In the genomic region with DNA sequence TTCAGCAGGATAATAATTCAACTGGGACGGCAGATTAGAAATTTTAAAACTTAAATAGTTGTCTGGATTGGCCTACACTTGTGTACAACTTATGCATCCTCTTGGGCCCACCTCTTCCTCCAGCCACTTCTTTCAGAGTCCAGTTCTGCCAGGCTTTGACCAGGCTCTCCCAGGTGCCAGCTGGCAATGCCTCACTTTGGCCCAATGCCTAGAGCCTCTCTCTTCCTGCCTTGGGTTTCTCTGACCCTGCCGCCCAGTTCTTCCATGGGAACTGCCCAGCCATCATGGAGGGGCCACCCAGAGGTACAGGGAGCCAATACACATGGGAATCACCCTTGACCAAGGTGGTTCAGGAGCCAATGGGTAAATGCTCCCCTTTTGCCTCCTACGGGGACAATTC, we compare ENCODE assay signal across 27 cellular contexts.
DNase-seq lines count a peak whose midpoint lies in the region; ATAC-seq and TF ChIP-seq lines count a peak whose summit lies in the region.
"Had no signal": no experiment of that assay in that cellular context is flagged by ENCODE, and none has a peak within 500 bp of the region (broad histone marks: within the 10 kb centered on the region; RNA-seq: fewer than 3 reads in every experiment).

No MANE protein-coding gene starts in this region.

- no peak for TF ChIP-seq POLR2A in suprapubic skin (IDR thresholded peaks at IDR 0.05)

- no peaks in the 10 kb centered on the region for H3K9me3 Mint-ChIP-seq in MCF 10A (ENCODE audit: unreplicated experiment)
- H3K9me3 Mint-ChIP-seq in CD14-positive monocyte: peaks cover 0 to 7% (median 3%) of the 10 kb centered on the region in 7 donors
- H3K9me3 Mint-ChIP-seq: activated naive CD4-positive, alpha-beta T cell treated with anti-CD3 and anti-CD28 coated beads, Interleukin-2, amount 50 U/mL, for 24 hours; activated T-cell treated with anti-CD3 and anti-CD28 coated beads, Interleukin-2, amount 50 U/mL, for 4 hours; effector memory CD8-positive, alpha-beta T cell; mesothelial cell of epicardium; nephron; stimulated activated naive CD8-positive, alpha-beta T cell treated with anti-CD3 and anti-CD28 coated beads, Interleukin-15, amount 100 ng/mL, for 72 hours had no signal

- H3K27me3 ChIP-seq in right atrium auricular region (no peaks in the 10 kb centered on the region), suprapubic skin (no peaks in the 10 kb centered on the region)
- H3K27me3 ChIP-seq: gastroesophageal sphincter, uterus had no signal

- CTCF ChIA-PET in MCF 10A (lab: Yijun Ruan, JAX): no interaction called here

- H3K27ac ChIP-seq in right atrium auricular region (no peak overlapping the region), suprapubic skin (no peak overlapping the region)
- H3K27ac ChIP-seq: BLaER1 treated with 17β-estradiol and CSF1 and Interleukin-3, amounts not matched to agents 10 nM and 100 nM; esophagus squamous epithelium; gastroesophageal sphincter; SK-N-MC had no signal

- H3K36me3 ChIP-seq in right atrium auricular region (no peaks in the 10 kb centered on the region), suprapubic skin (no peaks in the 10 kb centered on the region)
- H3K36me3 ChIP-seq: BLaER1 treated with 17β-estradiol and CSF1 and Interleukin-3, amounts not matched to agents 10 nM and 100 nM; esophagus squamous epithelium; gastroesophageal sphincter; uterus had no signal

- H3K36me3 Mint-ChIP-seq in MCF 10A (ENCODE audit: insufficient read depth, unreplicated experiment) (no peaks in the 10 kb centered on the region), CD14-positive monocyte (no peaks in the 10 kb centered on the region)
- H3K36me3 Mint-ChIP-seq: activated naive CD4-positive, alpha-beta T cell treated with anti-CD3 and anti-CD28 coated beads, Interleukin-2, amount 50 U/mL, for 24 hours; mesothelial cell of epicardium had no signal

- no peak overlapping the region for H3K27ac Mint-ChIP-seq in MCF 10A (ENCODE audit: low read depth, unreplicated experiment)
- H3K27ac Mint-ChIP-seq in CD14-positive monocyte: no peak overlapping the region
- H3K27ac Mint-ChIP-seq: activated naive CD4-positive, alpha-beta T cell treated with anti-CD3 and anti-CD28 coated beads, Interleukin-2, amount 50 U/mL, for 24 hours; effector memory CD8-positive, alpha-beta T cell; mesothelial cell of epicardium; nephron; stimulated activated naive CD8-positive, alpha-beta T cell treated with anti-CD3 and anti-CD28 coated beads, Interleukin-15, amount 100 ng/mL, for 72 hours had no signal

- intact Hi-C loops in Right ventricle myocardium superior (cut with DNase I) (no loop called here), MCF 10A (cut with micrococcal nuclease) (no loop called here), CD14-positive monocyte (cut with micrococcal nuclease) (no loop called here)

- H3K27me3 Mint-ChIP-seq in MCF 10A (ENCODE audit: insufficient read depth, unreplicated experiment) (no peaks in the 10 kb centered on the region), CD14-positive monocyte (ENCODE audit: low read depth in 3 of 3) (peaks cover 12 to 33% (median 20%) of the 10 kb centered on the region in 3 donors)
- H3K27me3 Mint-ChIP-seq: activated naive CD4-positive, alpha-beta T cell treated with anti-CD3 and anti-CD28 coated beads, Interleukin-2, amount 50 U/mL, for 24 hours had no signal

- H3K4me1 ChIP-seq in right atrium auricular region: peaks cover 0 to 31% of the 10 kb centered on the region in 2 donors
- peaks cover 11% of the 10 kb centered on the region for H3K4me1 ChIP-seq in suprapubic skin
- H3K4me1 ChIP-seq: uterus had no signal

- no peak for TF ChIP-seq CTCF in right atrium auricular region (IDR thresholded peaks at IDR 0.05)
- no peak for TF ChIP-seq CTCF in MCF 10A (IDR thresholded peaks at IDR 0.05; ENCODE audit: unreplicated experiment)
- TF ChIP-seq CTCF in CD14-positive monocyte (IDR thresholded peaks at IDR 0.05): no peak
- TF ChIP-seq CTCF in suprapubic skin (IDR thresholded peaks at IDR 0.05): no peak

- H3K4me3 Mint-ChIP-seq in MCF 10A (ENCODE audit: unreplicated experiment) (no peak overlapping the region), CD14-positive monocyte (no peak overlapping the region)
- H3K4me3 Mint-ChIP-seq: activated naive CD4-positive, alpha-beta T cell treated with anti-CD3 and anti-CD28 coated beads, Interleukin-2, amount 50 U/mL, for 24 hours; activated T-cell treated with anti-CD3 and anti-CD28 coated beads, Interleukin-2, amount 50 U/mL, for 4 hours; effector memory CD8-positive, alpha-beta T cell; mesothelial cell of epicardium; nephron; stimulated activated naive CD8-positive, alpha-beta T cell treated with anti-CD3 and anti-CD28 coated beads, Interleukin-15, amount 100 ng/mL, for 72 hours had no signal

- H3K4me1 Mint-ChIP-seq in MCF 10A (ENCODE audit: insufficient read depth, unreplicated experiment) (peaks cover 42% of the 10 kb centered on the region), CD14-positive monocyte (peaks cover 2% of the 10 kb centered on the region)
- H3K4me1 Mint-ChIP-seq: activated naive CD4-positive, alpha-beta T cell treated with anti-CD3 and anti-CD28 coated beads, Interleukin-2, amount 50 U/mL, for 24 hours; stimulated activated naive CD8-positive, alpha-beta T cell treated with anti-CD3 and anti-CD28 coated beads, Interleukin-15, amount 100 ng/mL, for 72 hours had no signal

- no peaks in the 10 kb centered on the region for H3K9me3 ChIP-seq in right atrium auricular region
- no peaks in the 10 kb centered on the region for H3K9me3 ChIP-seq in suprapubic skin
- H3K9me3 ChIP-seq: esophagus squamous epithelium, gastroesophageal sphincter, uterus had no signal

- ATAC-seq in Right ventricle myocardium superior (ENCODE audit: poor library complexity) (no peak), HG03097 (IDR thresholded peaks at IDR 0.05; ENCODE audit: low FRiP score, unreplicated experiment) (no peak)
- ATAC-seq: activated T-cell treated with anti-CD3 and anti-CD28 coated beads, Interleukin-2, amount 50 U/mL, for 4 hours; effector memory CD8-positive, alpha-beta T cell; gastroesophageal sphincter; stimulated activated naive CD8-positive, alpha-beta T cell treated with anti-CD3 and anti-CD28 coated beads, Interleukin-15, amount 100 ng/mL, for 72 hours had no signal

- BruUV-seq in MCF 10A (replicated peaks; lab: Mats Ljungman, UMichigan): no TSS peak

- POLR2A ChIA-PET in MCF 10A (lab: Yijun Ruan, JAX): no interaction called here

- DNase-seq in Right ventricle myocardium superior: peak; percentile 57
- DNase-seq in right atrium auricular region (ENCODE audit: low spot score): no peak
- DNase-seq in MCF 10A (ENCODE audit: unreplicated experiment): peak; percentile 80
- DNase-seq in mucosa of gallbladder (ENCODE audit: low spot score): peak; percentile 80
- no peak for DNase-seq in CD14-positive monocyte (ENCODE audit: low spot score)
- DNase-seq in NCI-H82 treated with DMSO at 0.1 percent for 48 hours (lab: John Stamatoyannopoulos, UW; ENCODE audit: unreplicated experiment): no peak
- DNase-seq in suprapubic skin (ENCODE audit: low spot score in 2 of 2): no peak
- DNase-seq: activated CD4-positive, CD25-positive, alpha-beta regulatory T cell; activated CD8-positive, alpha-beta memory T cell treated with anti-CD3 and anti-CD28 coated beads for 24 hours; activated T-cell treated with anti-CD3 and anti-CD28 coated beads, Interleukin-2, amount 50 U/mL, for 4 hours; effector memory CD8-positive, alpha-beta T cell; esophagus squamous epithelium; MM.1S; NCI-H1694 treated with DMSO at 0.1 percent for 48 hours; NK-92 treated with Interleukin-12 subunit alpha and Interleukin-12 subunit beta, amount 100 ng/mL, for 24 hours; posterior cingulate gyrus; stimulated activated CD4-positive, alpha-beta T cell treated with anti-CD3 and anti-CD28 coated beads, Interleukin-4, amount 100 ng/mL, for 4 hours; stimulated activated naive CD8-positive, alpha-beta T cell treated with anti-CD3 and anti-CD28 coated beads, Interleukin-15, amount 100 ng/mL, for 72 hours; uterus had no signal

- no peak for TF ChIP-seq EP300 in suprapubic skin (IDR thresholded peaks at IDR 0.05)

- WGBS in suprapubic skin: 30% methylated on average over 3 of the region's 3 CpGs

- H3K4me3 ChIP-seq in right atrium auricular region (no peak overlapping the region), suprapubic skin (no peak overlapping the region)
- H3K4me3 ChIP-seq: BLaER1 treated with 17β-estradiol and CSF1 and Interleukin-3, amounts not matched to agents 10 nM and 100 nM; esophagus squamous epithelium; gastroesophageal sphincter; SK-N-MC; smooth muscle cell; uterus had no signal

Comparison
In these comparisons a context has a peak if more than half of its experiments do, and no peak if none do; other contexts are left out.
1. DNase-seq: peak in Right ventricle myocardium superior (single experiment), MCF 10A (single experiment) and mucosa of gallbladder (single experiment); none in right atrium auricular region (single experiment), CD14-positive monocyte (single experiment), NCI-H82 treated with DMSO at 0.1 percent for 48 hours (single experiment) and suprapubic skin (0 of 2).